In genomic region chr2:68487773-68488355, GRCh38 we compare ENCODE assay signal across 1 cellular context.
TF ChIP-seq lines count a peak whose summit lies in the region.

No MANE protein-coding gene starts in this region.

TF ChIP-seq in IMR-90, 13 proteins besides CTCF, POLR2A, EP300 and RAD21:
- TF ChIP-seq SMC3 (IDR thresholded peaks at IDR 0.05; ENCODE audit: low read depth, low read length) (peak; percentile 41; the same call in 1 of the 2 replicates), MXI1 (IDR thresholded peaks at IDR 0.05; ENCODE audit: borderline replicate concordance, low read depth, low read length) (no peak)
